Comparison of ENCODE assay signal across 1 cellular context in genomic region chr14:56608682-56609081, GRCh38.
TF ChIP-seq lines count a peak whose summit lies in the region.

No MANE protein-coding gene starts in this region.

TF ChIP-seq in SK-N-SH, 30 proteins besides CTCF, POLR2A, EP300 and RAD21 (continued from another document):
- no peak for TF ChIP-seq USF2 (IDR thresholded peaks at IDR 0.05; ENCODE audit: borderline replicate concordance, low read depth, low read length)
